In the genomic region with DNA sequence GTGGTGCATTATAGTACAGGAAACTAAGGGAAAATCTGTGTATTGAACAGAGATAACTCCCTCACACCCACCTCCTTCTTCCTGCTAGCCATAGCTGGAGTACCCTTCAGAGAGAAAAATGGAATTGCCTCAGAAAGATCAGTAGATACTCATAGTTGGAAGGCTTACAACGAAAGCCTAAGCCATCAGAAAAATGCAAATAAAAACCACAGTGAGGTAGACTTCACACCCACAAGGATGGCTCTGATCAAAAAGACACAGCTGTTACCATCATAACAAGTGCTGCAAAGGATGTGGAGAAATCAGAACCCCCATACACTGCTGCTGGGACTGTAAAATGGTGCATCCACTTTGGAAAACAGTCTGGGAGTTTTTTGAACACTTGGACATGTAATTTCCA, we compare ENCODE assay signal across 9 cellular contexts. TPM values are rescaled to one million over a fixed set of nuclear protein-coding genes. Genes with fewer than 3 reads are reported as not detected.
DNase-seq lines count a peak whose midpoint lies in the region; ATAC-seq and TF ChIP-seq lines count a peak whose summit lies in the region.
"Had no signal": no experiment of that assay in that cellular context is flagged by ENCODE, and none has a peak within 500 bp of the region (broad histone marks: within the 10 kb centered on the region; RNA-seq: fewer than 3 reads in every experiment).

No MANE protein-coding gene starts in this region.

- H3K27me3 Mint-ChIP-seq in activated T-helper 1 cell treated with anti-CD3 and anti-CD28 coated beads, Interleukin-12 subunit alpha, Interleukin-12 subunit beta, Interleukin-2, Interleukin-4 antibody, amounts not matched to agents 30 ng/mL and 10 ng/mL and 1 ng/mL, durations not matched to agents 14 hours and 24 hours and 36 hours (ENCODE audit: insufficient read depth): peaks cover 20% of the 10 kb centered on the region
- H3K27me3 Mint-ChIP-seq in CD14-positive monocyte (ENCODE audit: low read depth in 3 of 3): peaks cover 13 to 17% (median 16%) of the 10 kb centered on the region in 3 donors

- TF ChIP-seq CTCF in CD14-positive monocyte (IDR thresholded peaks at IDR 0.05): no peak

- peaks cover 45% of the 10 kb centered on the region for H3K4me1 Mint-ChIP-seq in activated T-helper 1 cell treated with anti-CD3 and anti-CD28 coated beads, Interleukin-12 subunit alpha, Interleukin-12 subunit beta, Interleukin-2, Interleukin-4 antibody, amounts not matched to agents 30 ng/mL and 10 ng/mL and 1 ng/mL, durations not matched to agents 14 hours and 24 hours and 36 hours (ENCODE audit: low read depth)
- peaks cover 1% of the 10 kb centered on the region for H3K4me1 Mint-ChIP-seq in CD14-positive monocyte

- intact Hi-C loops in activated T-helper 1 cell treated with anti-CD3 and anti-CD28 coated beads, Interleukin-12 subunit alpha, Interleukin-12 subunit beta, Interleukin-2, Interleukin-4 antibody, amounts not matched to agents 30 ng/mL and 10 ng/mL and 1 ng/mL, durations not matched to agents 14 hours and 24 hours and 36 hours (cut with micrococcal nuclease): loop anchor here (1.0 to 2.0 kb wide), 2 partner anchors 8 to 13 kb away; partner anchors contain the start of gene DLG1
- intact Hi-C loops in CD14-positive monocyte (cut with micrococcal nuclease): loop anchor here in 1 of 2 donors (5.0 kb wide), 1 partner anchor 156 kb away; no protein-coding TSS in a partner anchor

- peak overlapping the region; percentile 19 for H3K4me3 Mint-ChIP-seq in activated T-helper 1 cell treated with anti-CD3 and anti-CD28 coated beads, Interleukin-12 subunit alpha, Interleukin-12 subunit beta, Interleukin-2, Interleukin-4 antibody, amounts not matched to agents 30 ng/mL and 10 ng/mL and 1 ng/mL, durations not matched to agents 14 hours and 24 hours and 36 hours
- H3K4me3 Mint-ChIP-seq in CD14-positive monocyte: no peak overlapping the region
- H3K4me3 Mint-ChIP-seq: CD4-positive, CD25-positive, alpha-beta regulatory T cell had no signal

- no peak overlapping the region for H3K27ac Mint-ChIP-seq in activated naive CD4-positive, alpha-beta T cell treated with anti-CD3 and anti-CD28 coated beads, Interleukin-2, amount 50 U/mL, for 72 hours
- peak overlapping the region; percentile 10 for H3K27ac Mint-ChIP-seq in activated T-helper 1 cell treated with anti-CD3 and anti-CD28 coated beads, Interleukin-12 subunit alpha, Interleukin-12 subunit beta, Interleukin-2, Interleukin-4 antibody, amounts not matched to agents 30 ng/mL and 10 ng/mL and 1 ng/mL, durations not matched to agents 14 hours and 24 hours and 36 hours
- H3K27ac Mint-ChIP-seq in CD14-positive monocyte: no peak overlapping the region

- H3K36me3 Mint-ChIP-seq in activated naive CD4-positive, alpha-beta T cell treated with anti-CD3 and anti-CD28 coated beads, Interleukin-2, amount 50 U/mL, for 72 hours: no peaks in the 10 kb centered on the region
- no peaks in the 10 kb centered on the region for H3K36me3 Mint-ChIP-seq in activated T-helper 1 cell treated with anti-CD3 and anti-CD28 coated beads, Interleukin-12 subunit alpha, Interleukin-12 subunit beta, Interleukin-2, Interleukin-4 antibody, amounts not matched to agents 30 ng/mL and 10 ng/mL and 1 ng/mL, durations not matched to agents 14 hours and 24 hours and 36 hours (ENCODE audit: low read depth)
- H3K36me3 Mint-ChIP-seq in CD14-positive monocyte: peaks cover 0 to 2% of the 10 kb centered on the region in 2 donors
- H3K36me3 Mint-ChIP-seq: CD4-positive, CD25-positive, alpha-beta regulatory T cell had no signal

- H3K9me3 Mint-ChIP-seq in activated naive CD4-positive, alpha-beta T cell treated with anti-CD3 and anti-CD28 coated beads, Interleukin-2, amount 50 U/mL, for 72 hours: peaks cover 0 to 3% of the 10 kb centered on the region in 2 donors
- no peaks in the 10 kb centered on the region for H3K9me3 Mint-ChIP-seq in activated T-helper 1 cell treated with anti-CD3 and anti-CD28 coated beads, Interleukin-12 subunit alpha, Interleukin-12 subunit beta, Interleukin-2, Interleukin-4 antibody, amounts not matched to agents 30 ng/mL and 10 ng/mL and 1 ng/mL, durations not matched to agents 14 hours and 24 hours and 36 hours
- no peaks in the 10 kb centered on the region for H3K9me3 Mint-ChIP-seq in CD14-positive monocyte
- H3K9me3 Mint-ChIP-seq: CD4-positive, CD25-positive, alpha-beta regulatory T cell had no signal

- DNase-seq in activated naive CD4-positive, alpha-beta T cell treated with anti-CD3 and anti-CD28 coated beads, Interleukin-2, amount 50 U/mL, for 72 hours (ENCODE audit: low spot score in 2 of 2): peak in 1 of 2 donors; percentile 23
- DNase-seq in activated naive CD4-positive, alpha-beta T cell treated with Interleukin-2 at 50 U/mL for 16 hours: no peak
- no peak for DNase-seq in activated T-helper 1 cell treated with anti-CD3 and anti-CD28 coated beads, Interleukin-12 subunit alpha, Interleukin-12 subunit beta, Interleukin-2, Interleukin-4 antibody, amounts not matched to agents 30 ng/mL and 10 ng/mL and 1 ng/mL, durations not matched to agents 14 hours and 24 hours and 36 hours (ENCODE audit: low spot score)
- DNase-seq in stimulated activated naive CD8-positive, alpha-beta T cell treated with anti-CD3 and anti-CD28 coated beads, Interleukin-15, Interleukin-2, amounts not matched to agents 100 U/mL and 50 U/mL, for 24 hours: no peak
- DNase-seq in NCI-H1694 (lab: John Stamatoyannopoulos, UW) (no peak), DMS79 treated with DMSO at 0.1 percent for 48 hours (lab: John Stamatoyannopoulos, UW) (no peak), CD14-positive monocyte (ENCODE audit: low spot score) (no peak)

- ATAC-seq in activated naive CD4-positive, alpha-beta T cell treated with anti-CD3 and anti-CD28 coated beads, Interleukin-2, amount 50 U/mL, for 72 hours: peak; percentile 90 to 97
- peak; percentile 91 for ATAC-seq in HG02885 (IDR thresholded peaks at IDR 0.05; ENCODE audit: poor library complexity, unreplicated experiment)
- peak; percentile 93 for ATAC-seq in stimulated activated naive CD8-positive, alpha-beta T cell treated with anti-CD3 and anti-CD28 coated beads, Interleukin-15, Interleukin-2, amounts not matched to agents 100 U/mL and 50 U/mL, for 24 hours

RNA-seq across cellular contexts. Expression of gene DLG1, which starts 7.4 kb away (rescaled TPM):
- 100 to 1,000 TPM in 1 of 2 donors, 10 to 100 TPM in 1; 76.3 to 119 TPM for total RNA-seq in activated naive CD4-positive, alpha-beta T cell treated with anti-CD3 and anti-CD28 coated beads, Interleukin-2, amount 50 U/mL, for 72 hours
- total RNA-seq in activated T-helper 1 cell treated with anti-CD3 and anti-CD28 coated beads, Interleukin-12 subunit alpha, Interleukin-12 subunit beta, Interleukin-2, Interleukin-4 antibody, amounts not matched to agents 30 ng/mL and 10 ng/mL and 1 ng/mL, durations not matched to agents 14 hours and 24 hours and 36 hours: 85.0 and 87.1 TPM in 2 replicates
- 10 to 100 TPM in 1 of 2 donors, 1 to 10 TPM in 1; 6.5 to 10.2 TPM for polyA plus RNA-seq in CD14-positive monocyte
